19 cellular contexts compared by ENCODE assay signal in genomic region chr9:129405089-129405830, GRCh38.
DNase-seq lines count a peak whose midpoint lies in the region; ATAC-seq and TF ChIP-seq lines count a peak whose summit lies in the region.
"Had no signal": no experiment of that assay in that cellular context is flagged by ENCODE, and none has a peak within 500 bp of the region (broad histone marks: within the 10 kb centered on the region; RNA-seq: fewer than 3 reads in every experiment).

No MANE protein-coding gene starts in this region.

- no peaks in the 10 kb centered on the region for H3K79me1 ChIP-seq in mesendoderm (ENCODE audit: low read length)

- TF ChIP-seq CTCF in 22Rv1 (IDR thresholded peaks at IDR 0.05) = no peak
- TF ChIP-seq CTCF in choroid plexus epithelial cell (conservative IDR thresholded peaks at IDR 0.05; ENCODE audit: low read depth, low read length) = no peak

- H3K4me1 Mint-ChIP-seq in activated T-helper 17 cell treated with anti-CD3 and anti-CD28 coated beads, Interleukin-2, amount 50 U/mL, for 72 hours = peaks cover 5% of the 10 kb centered on the region
- H3K4me1 Mint-ChIP-seq: activated naive CD8-positive, alpha-beta T cell treated with anti-CD3 and anti-CD28 coated beads for 36 hours had no signal

- H2BK5ac ChIP-seq in mesendoderm (ENCODE audit: low read length) = no peak overlapping the region

- H3K27ac ChIP-seq in 22Rv1 = peak overlapping the region; percentile 94
- H3K27ac ChIP-seq in mesendoderm (ENCODE audit: low read depth, low read length) = no peak overlapping the region
- H3K27ac ChIP-seq: foreskin keratinocyte, stomach had no signal

- H3K4me3 Mint-ChIP-seq in activated T-helper 17 cell treated with anti-CD3 and anti-CD28 coated beads, Interleukin-2, amount 50 U/mL, for 72 hours = no peak overlapping the region
- H3K4me3 Mint-ChIP-seq: activated CD4-positive, alpha-beta memory T cell treated with anti-CD3 and anti-CD28 coated beads for 36 hours; activated naive CD8-positive, alpha-beta T cell treated with anti-CD3 and anti-CD28 coated beads for 36 hours; activated T-cell treated with anti-CD3 and anti-CD28 coated beads, Interleukin-2, amount 50 U/mL, for 24 hours; central memory CD8-positive, alpha-beta T cell; naive thymus-derived CD4-positive, alpha-beta T cell had no signal

- no peak overlapping the region for H3K4me3 ChIP-seq in H7 (ENCODE audit: insufficient read depth, low read depth, low read length)
- no peak overlapping the region for H3K4me3 ChIP-seq in choroid plexus epithelial cell (ENCODE audit: low read depth, low read length)
- no peak overlapping the region for H3K4me3 ChIP-seq in mesendoderm (ENCODE audit: low read length)
- H3K4me3 ChIP-seq: lung, stomach had no signal

- H2BK15ac ChIP-seq in mesendoderm (replicated peaks; ENCODE audit: low read depth) = no peak overlapping the region

- no peaks in the 10 kb centered on the region for H3K36me3 Mint-ChIP-seq in activated T-helper 17 cell treated with anti-CD3 and anti-CD28 coated beads, Interleukin-2, amount 50 U/mL, for 72 hours (ENCODE audit: low read depth)
- H3K36me3 Mint-ChIP-seq: activated CD4-positive, alpha-beta memory T cell treated with anti-CD3 and anti-CD28 coated beads for 36 hours had no signal

- no peak overlapping the region for H2BK120ac ChIP-seq in mesendoderm (ENCODE audit: low read depth, low read length)

- DNase-seq in H7 (peak; percentile 62), choroid plexus epithelial cell (ENCODE audit: low read depth) (peak; percentile 70), mesendoderm (peak; percentile 55)
- DNase-seq: activated CD4-positive, alpha-beta memory T cell treated with anti-CD3 and anti-CD28 coated beads for 36 hours; activated naive CD8-positive, alpha-beta T cell treated with anti-CD3 and anti-CD28 coated beads for 36 hours; activated T-cell treated with anti-CD3 and anti-CD28 coated beads, Interleukin-2, amount 50 U/mL, for 24 hours; Calu3; naive thymus-derived CD4-positive, alpha-beta T cell; NCI-H187; NCI-H524; stomach had no signal

- H3K79me2 ChIP-seq in mesendoderm (ENCODE audit: control insufficient read depth, insufficient read depth, low read length) = no peaks in the 10 kb centered on the region

- no peak for ATAC-seq in HG03442 (IDR thresholded peaks at IDR 0.05; ENCODE audit: unreplicated experiment)
- ATAC-seq in SK-N-SH treated with all-trans-retinoic acid at 6 μM for 48 hours = no peak
- no peak for ATAC-seq in activated T-helper 17 cell treated with anti-CD3 and anti-CD28 coated beads, Interleukin-2, amount 50 U/mL, for 72 hours (replicated peaks)
- ATAC-seq in HG03342 (IDR thresholded peaks at IDR 0.05; ENCODE audit: unreplicated experiment) = no peak
- ATAC-seq: naive thymus-derived CD4-positive, alpha-beta T cell had no signal

- H3K4me1 ChIP-seq in mesendoderm (ENCODE audit: control insufficient read depth, low read depth, low read length) = no peaks in the 10 kb centered on the region
- H3K4me1 ChIP-seq: foreskin keratinocyte had no signal

- no peak overlapping the region for H2AK5ac ChIP-seq in mesendoderm (ENCODE audit: low read length)

- H4K8ac ChIP-seq in mesendoderm (ENCODE audit: low read depth, low read length) = no peak overlapping the region

- no peak overlapping the region for H3K27ac Mint-ChIP-seq in activated T-helper 17 cell treated with anti-CD3 and anti-CD28 coated beads, Interleukin-2, amount 50 U/mL, for 72 hours
- H3K27ac Mint-ChIP-seq: activated CD4-positive, alpha-beta memory T cell treated with anti-CD3 and anti-CD28 coated beads for 36 hours; activated naive CD8-positive, alpha-beta T cell treated with anti-CD3 and anti-CD28 coated beads for 36 hours; activated T-cell treated with anti-CD3 and anti-CD28 coated beads, Interleukin-2, amount 50 U/mL, for 24 hours had no signal

- peak overlapping the region; percentile 54 for H3K56ac ChIP-seq in mesendoderm (ENCODE audit: low read length)

- H3K27me3 ChIP-seq in H7 (ENCODE audit: control insufficient read depth, insufficient read depth, low read length) (no peaks in the 10 kb centered on the region), mesendoderm (ENCODE audit: insufficient read depth, low read length, poor library complexity) (no peaks in the 10 kb centered on the region)
- H3K27me3 ChIP-seq: foreskin keratinocyte, stomach had no signal

- H3K9me3 Mint-ChIP-seq in activated T-helper 17 cell treated with anti-CD3 and anti-CD28 coated beads, Interleukin-2, amount 50 U/mL, for 72 hours = peaks cover 1% of the 10 kb centered on the region

- no peaks in the 10 kb centered on the region for H3K27me3 Mint-ChIP-seq in activated T-helper 17 cell treated with anti-CD3 and anti-CD28 coated beads, Interleukin-2, amount 50 U/mL, for 72 hours
- H3K27me3 Mint-ChIP-seq: activated naive CD8-positive, alpha-beta T cell treated with anti-CD3 and anti-CD28 coated beads for 36 hours; activated T-cell treated with anti-CD3 and anti-CD28 coated beads, Interleukin-2, amount 50 U/mL, for 24 hours; central memory CD8-positive, alpha-beta T cell had no signal

- H3K4me2 ChIP-seq in mesendoderm (ENCODE audit: low read length) = no peak overlapping the region

- H3K36me3 ChIP-seq in H7 (replicated peaks; ENCODE audit: control insufficient read depth, insufficient read depth, low read length) (no peaks in the 10 kb centered on the region), mesendoderm (ENCODE audit: control insufficient read depth, insufficient read depth, low read length) (no peaks in the 10 kb centered on the region)
- H3K36me3 ChIP-seq: stomach had no signal

- H3K18ac ChIP-seq in mesendoderm (ENCODE audit: low read length) = peak overlapping the region; percentile 11

- no peak overlapping the region for H4K5ac ChIP-seq in mesendoderm (ENCODE audit: low read length)

- no peak overlapping the region for H3K9ac ChIP-seq in mesendoderm (ENCODE audit: low read length)

- no CpG with 5 or more reads among the region's 14 CpGs for WGBS in mesendoderm (ENCODE audit: extremely low coverage, insufficient coverage, low lambda C conversion rate)

- H3K4ac ChIP-seq in mesendoderm (ENCODE audit: low read depth, low read length) = no peak overlapping the region

- no peak overlapping the region for H3K23ac ChIP-seq in mesendoderm (ENCODE audit: low read length)

TF ChIP-seq in SK-N-SH treated with all-trans-retinoic acid at 6 μM for 48 hours, 23 proteins besides CTCF, POLR2A, EP300 and RAD21:
- TF ChIP-seq, protein P1, sequence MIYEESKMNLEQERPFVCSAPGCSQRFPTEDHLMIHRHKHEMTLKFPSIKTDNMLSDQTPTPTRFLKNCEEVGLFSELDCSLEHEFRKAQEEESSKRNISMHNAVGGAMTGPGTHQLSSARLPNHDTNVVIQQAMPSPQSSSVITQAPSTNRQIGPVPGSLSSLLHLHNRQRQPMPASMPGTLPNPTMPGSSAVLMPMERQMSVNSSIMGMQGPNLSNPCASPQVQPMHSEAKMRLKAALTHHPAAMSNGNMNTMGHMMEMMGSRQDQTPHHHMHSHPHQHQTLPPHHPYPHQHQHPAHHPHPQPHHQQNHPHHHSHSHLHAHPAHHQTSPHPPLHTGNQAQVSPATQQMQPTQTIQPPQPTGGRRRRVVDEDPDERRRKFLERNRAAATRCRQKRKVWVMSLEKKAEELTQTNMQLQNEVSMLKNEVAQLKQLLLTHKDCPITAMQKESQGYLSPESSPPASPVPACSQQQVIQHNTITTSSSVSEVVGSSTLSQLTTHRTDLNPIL (CRISPR knock-in tag; IDR thresholded peaks at IDR 0.05; ENCODE audit: low read depth) = no peak
- TF ChIP-seq CSRNP3 (CRISPR knock-in tag; IDR thresholded peaks at IDR 0.05) (no peak), BACH2 (CRISPR knock-in tag; IDR thresholded peaks at IDR 0.05; ENCODE audit: borderline replicate concordance) (no peak), ISL1 (CRISPR knock-in tag; IDR thresholded peaks at IDR 0.05) (no peak), CSDC2 (CRISPR knock-in tag; IDR thresholded peaks at IDR 0.05) (no peak)
- TF ChIP-seq, protein P2, sequence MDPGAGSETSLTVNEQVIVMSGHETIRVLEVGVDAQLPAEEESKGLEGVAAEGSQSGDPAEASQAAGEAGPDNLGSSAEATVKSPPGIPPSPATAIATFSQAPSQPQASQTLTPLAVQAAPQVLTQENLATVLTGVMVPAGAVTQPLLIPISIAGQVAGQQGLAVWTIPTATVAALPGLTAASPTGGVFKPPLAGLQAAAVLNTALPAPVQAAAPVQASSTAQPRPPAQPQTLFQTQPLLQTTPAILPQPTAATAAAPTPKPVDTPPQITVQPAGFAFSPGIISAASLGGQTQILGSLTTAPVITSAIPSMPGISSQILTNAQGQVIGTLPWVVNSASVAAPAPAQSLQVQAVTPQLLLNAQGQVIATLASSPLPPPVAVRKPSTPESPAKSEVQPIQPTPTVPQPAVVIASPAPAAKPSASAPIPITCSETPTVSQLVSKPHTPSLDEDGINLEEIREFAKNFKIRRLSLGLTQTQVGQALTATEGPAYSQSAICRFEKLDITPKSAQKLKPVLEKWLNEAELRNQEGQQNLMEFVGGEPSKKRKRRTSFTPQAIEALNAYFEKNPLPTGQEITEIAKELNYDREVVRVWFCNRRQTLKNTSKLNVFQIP (CRISPR knock-in tag; IDR thresholded peaks at IDR 0.05; ENCODE audit: borderline replicate concordance, low read depth) = no peak
TF ChIP-seq in SK-N-SH treated with all-trans-retinoic acid at 6 μM for 48 hours: peak in this region for 0.
